ENCODE assay signal across 24 cellular contexts in genomic region chr4:169436734-169437133, GRCh38.
DNase-seq lines count a peak whose midpoint lies in the region; ATAC-seq and TF ChIP-seq lines count a peak whose summit lies in the region.
"Had no signal": no experiment of that assay in that cellular context is flagged by ENCODE, and none has a peak within 500 bp of the region (broad histone marks: within the 10 kb centered on the region; RNA-seq: fewer than 3 reads in every experiment).

No MANE protein-coding gene starts in this region.

- 0 out of 2 replicates have a peak overlapping the region, but pooled peaks have one; percentile 1 for H3K4me3 ChIP-seq in GM12865 (ENCODE audit: low read depth, low read length)
- H3K4me3 ChIP-seq in Karpas-422 (ENCODE audit: low read length): no peak overlapping the region
- no peak overlapping the region for H3K4me3 ChIP-seq in vagina
- H3K4me3 ChIP-seq in colonic mucosa: no peak overlapping the region
- H3K4me3 ChIP-seq: A549; BLaER1 treated with 17β-estradiol and CSF1 and Interleukin-3, amounts not matched to agents 10 nM and 100 nM; GM23248 had no signal

- intact Hi-C loops in vagina (cut with DNase I) (no loop called here), colonic mucosa (cut with DNase I) (no loop called here)

- H3K36me3 ChIP-seq in Karpas-422 (ENCODE audit: insufficient read depth, low read length) (no peaks in the 10 kb centered on the region), vagina (peaks cover 0 to 5% of the 10 kb centered on the region in 2 donors), colonic mucosa (no peaks in the 10 kb centered on the region)
- H3K36me3 ChIP-seq: BE2C had no signal

- no peaks in the 10 kb centered on the region for H3K27me3 Mint-ChIP-seq in stimulated activated memory B cell treated with anti-CD40 and anti-IgM and Interleukin-4, amounts not matched to agents 10 μg/mL and 1 μg/mL and 100 μg/mL, for 72 hours
- H3K27me3 Mint-ChIP-seq: CD4-positive, alpha-beta T cell; CD8-positive, alpha-beta memory T cell had no signal

- peak; percentile 6 for DNase-seq in GM12865 (ENCODE audit: low read depth)
- DNase-seq in Karpas-422: no peak
- no peak for DNase-seq in iPS-NIHi7 (ENCODE audit: extremely low spot score)
- no peak for DNase-seq in vagina (ENCODE audit: extremely low spot score in 2 of 2)
- no peak for DNase-seq in hypothalamus (lab: John Stamatoyannopoulos, UW)
- DNase-seq in colonic mucosa: no peak
- DNase-seq: 8988T; ACHN; AML-193; BE2C; CD4-positive, alpha-beta T cell; CD8-positive, alpha-beta memory T cell; DMS 273 treated with DMSO at 0.1 percent for 48 hours; DMS79; EL; GDM1; GM23248; H7; HCEC 1CT had no signal

- H3K27me3 ChIP-seq in Karpas-422 (ENCODE audit: low read length) (no peaks in the 10 kb centered on the region), vagina (no peaks in the 10 kb centered on the region), colonic mucosa (no peaks in the 10 kb centered on the region)
- H3K27me3 ChIP-seq: BE2C; BLaER1 treated with 17β-estradiol and CSF1 and Interleukin-3, amounts not matched to agents 10 nM and 100 nM had no signal

- H3K27ac ChIP-seq in Karpas-422 (ENCODE audit: low read length) (peak overlapping the region; percentile 91), VCaP (peak overlapping the region; percentile 85; the same call in 1 of the 2 replicates), vagina (no peak overlapping the region), colonic mucosa (no peak overlapping the region)
- H3K27ac ChIP-seq: BLaER1 treated with 17β-estradiol and CSF1 and Interleukin-3, amounts not matched to agents 10 nM and 100 nM; GM23248 had no signal

- H3K9me2 ChIP-seq in Karpas-422 (replicated peaks; ENCODE audit: insufficient read depth, low read length): no peaks in the 10 kb centered on the region

- peak overlapping the region; percentile 67 for H3K4me2 ChIP-seq in Karpas-422 (ENCODE audit: low read depth, low read length, poor library complexity, severe bottlenecking)
- H3K4me2 ChIP-seq: BLaER1 treated with 17β-estradiol and CSF1 and Interleukin-3, amounts not matched to agents 10 nM and 100 nM had no signal

- TF ChIP-seq CTCF in GM12865 (IDR thresholded peaks at IDR 0.05; ENCODE audit: insufficient read depth, low read depth, low read length, missing control alignments): no peak
- TF ChIP-seq CTCF in VCaP (conservative IDR thresholded peaks at IDR 0.05): no peak
- no peak for TF ChIP-seq CTCF in vagina (IDR thresholded peaks at IDR 0.05)
- TF ChIP-seq CTCF in colonic mucosa (IDR thresholded peaks at IDR 0.05): no peak

- H3K27ac Mint-ChIP-seq in stimulated activated memory B cell treated with anti-CD40 and anti-IgM and Interleukin-4, amounts not matched to agents 10 μg/mL and 1 μg/mL and 100 μg/mL, for 72 hours: peak overlapping the region; percentile 83
- H3K27ac Mint-ChIP-seq: CD14-positive monocyte; CD4-positive, alpha-beta T cell had no signal

- peaks cover 33% of the 10 kb centered on the region for H3K4me1 Mint-ChIP-seq in stimulated activated memory B cell treated with anti-CD40 and anti-IgM and Interleukin-4, amounts not matched to agents 10 μg/mL and 1 μg/mL and 100 μg/mL, for 72 hours

- H3K4me1 ChIP-seq in Karpas-422 (ENCODE audit: low read length): peaks cover 48% of the 10 kb centered on the region
- no peaks in the 10 kb centered on the region for H3K4me1 ChIP-seq in vagina
- no peaks in the 10 kb centered on the region for H3K4me1 ChIP-seq in colonic mucosa
- H3K4me1 ChIP-seq: BE2C had no signal

- H3K79me2 ChIP-seq in Karpas-422 (ENCODE audit: low read length): no peaks in the 10 kb centered on the region; the same call in 1 of the 2 replicates

- no peaks in the 10 kb centered on the region for H3K9me3 Mint-ChIP-seq in stimulated activated memory B cell treated with anti-CD40 and anti-IgM and Interleukin-4, amounts not matched to agents 10 μg/mL and 1 μg/mL and 100 μg/mL, for 72 hours
- H3K9me3 Mint-ChIP-seq: CD4-positive, alpha-beta T cell; CD8-positive, alpha-beta memory T cell had no signal

- H3K9ac ChIP-seq in Karpas-422 (ENCODE audit: low read length) (no peak overlapping the region), colonic mucosa (ENCODE audit: low read depth in 2 of 2, low read length in 2 of 2) (no peak overlapping the region)
- H3K9ac ChIP-seq: BLaER1 treated with 17β-estradiol and CSF1 and Interleukin-3, amounts not matched to agents 10 nM and 100 nM; GM23248 had no signal

- ATAC-seq in stimulated activated memory B cell treated with anti-CD40 and anti-IgM and Interleukin-4, amounts not matched to agents 10 μg/mL and 1 μg/mL and 100 μg/mL, for 72 hours: no peak
- ATAC-seq: A549 had no signal

- H3K9me3 ChIP-seq in Karpas-422 (ENCODE audit: low read length) (no peaks in the 10 kb centered on the region), vagina (no peaks in the 10 kb centered on the region), colonic mucosa (no peaks in the 10 kb centered on the region)
- H3K9me3 ChIP-seq: A549, BE2C had no signal

- TF ChIP-seq POLR2A in vagina (IDR thresholded peaks at IDR 0.05): no peak

- no peak overlapping the region for H3K4me3 Mint-ChIP-seq in stimulated activated memory B cell treated with anti-CD40 and anti-IgM and Interleukin-4, amounts not matched to agents 10 μg/mL and 1 μg/mL and 100 μg/mL, for 72 hours
- H3K4me3 Mint-ChIP-seq: CD14-positive monocyte; CD4-positive, alpha-beta T cell; CD8-positive, alpha-beta memory T cell had no signal

- H4K20me1 ChIP-seq in Karpas-422 (ENCODE audit: insufficient read depth, low read depth, low read length): no peaks in the 10 kb centered on the region
- H4K20me1 ChIP-seq: BLaER1 treated with 17β-estradiol and CSF1 and Interleukin-3, amounts not matched to agents 10 nM and 100 nM had no signal

- no peak overlapping the region for H2AFZ ChIP-seq in Karpas-422 (ENCODE audit: low read length)
- H2AFZ ChIP-seq: GM23248 had no signal

- peaks cover 8% of the 10 kb centered on the region for H3K36me3 Mint-ChIP-seq in stimulated activated memory B cell treated with anti-CD40 and anti-IgM and Interleukin-4, amounts not matched to agents 10 μg/mL and 1 μg/mL and 100 μg/mL, for 72 hours

Comparison
In these comparisons a context has a peak if more than half of its experiments do, and no peak if none do; other contexts are left out.
1. H3K27ac ChIP-seq: peak in Karpas-422 (single experiment) and VCaP (single experiment); none in vagina (single experiment) and colonic mucosa (single experiment).